In genomic region chr7:100852048-100852872, GRCh38 we compare ENCODE assay signal across 8 cellular contexts. TPM values are rescaled to one million over a fixed set of nuclear protein-coding genes. Genes with fewer than 3 reads are reported as not detected.
DNase-seq lines count a peak whose midpoint lies in the region; ATAC-seq, FAIRE-seq and TF ChIP-seq lines count a peak whose summit lies in the region.

A gene with protein sequence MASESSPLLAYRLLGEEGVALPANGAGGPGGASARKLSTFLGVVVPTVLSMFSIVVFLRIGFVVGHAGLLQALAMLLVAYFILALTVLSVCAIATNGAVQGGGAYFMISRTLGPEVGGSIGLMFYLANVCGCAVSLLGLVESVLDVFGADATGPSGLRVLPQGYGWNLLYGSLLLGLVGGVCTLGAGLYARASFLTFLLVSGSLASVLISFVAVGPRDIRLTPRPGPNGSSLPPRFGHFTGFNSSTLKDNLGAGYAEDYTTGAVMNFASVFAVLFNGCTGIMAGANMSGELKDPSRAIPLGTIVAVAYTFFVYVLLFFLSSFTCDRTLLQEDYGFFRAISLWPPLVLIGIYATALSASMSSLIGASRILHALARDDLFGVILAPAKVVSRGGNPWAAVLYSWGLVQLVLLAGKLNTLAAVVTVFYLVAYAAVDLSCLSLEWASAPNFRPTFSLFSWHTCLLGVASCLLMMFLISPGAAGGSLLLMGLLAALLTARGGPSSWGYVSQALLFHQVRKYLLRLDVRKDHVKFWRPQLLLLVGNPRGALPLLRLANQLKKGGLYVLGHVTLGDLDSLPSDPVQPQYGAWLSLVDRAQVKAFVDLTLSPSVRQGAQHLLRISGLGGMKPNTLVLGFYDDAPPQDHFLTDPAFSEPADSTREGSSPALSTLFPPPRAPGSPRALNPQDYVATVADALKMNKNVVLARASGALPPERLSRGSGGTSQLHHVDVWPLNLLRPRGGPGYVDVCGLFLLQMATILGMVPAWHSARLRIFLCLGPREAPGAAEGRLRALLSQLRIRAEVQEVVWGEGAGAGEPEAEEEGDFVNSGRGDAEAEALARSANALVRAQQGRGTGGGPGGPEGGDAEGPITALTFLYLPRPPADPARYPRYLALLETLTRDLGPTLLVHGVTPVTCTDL (plus strand): TSS chr7:100852713. CDS start chr7:100854198, 1,485 bp downstream.

- no peaks in the 10 kb centered on the region for H3K27me3 ChIP-seq in AG04450 (ENCODE audit: control insufficient read depth, insufficient read depth, low read length)

- peak within 1 kb of the TSS; percentile 46 to 55 for H3K9ac ChIP-seq in kidney (ENCODE audit: low read length in 2 of 2)

- CTCF ChIA-PET in AG04450 (lab: Charles Lee), result interaction anchor here (0.6 to 5.3 kb wide), 42 partner anchors 10 to 387 kb away, joined by 3 to 165 read pairs (median 4); partner anchors contain the start of genes EPHB4, EPO, FBXO24 and MOSPD3

- ATAC-seq in GM18909 (IDR thresholded peaks at IDR 0.05; ENCODE audit: poor library complexity, unreplicated experiment) (peak; percentile 81), HG03196 (IDR thresholded peaks at IDR 0.05; ENCODE audit: unreplicated experiment) (peak; percentile 73)

- TF ChIP-seq CTCF in AG04450 (IDR thresholded peaks at IDR 0.05; ENCODE audit: low read depth, low read length) (peak; percentile 89), kidney (IDR thresholded peaks at IDR 0.05; ENCODE audit: borderline replicate concordance, extremely low read depth, insufficient read depth) (peak; percentile 94)

- FAIRE-seq in kidney (lab: Jason Lieb, UNC), result no peak

- intact Hi-C loops in kidney (cut with DNase I), result loop anchor here (10.0 kb wide), 1 partner anchor 47 kb away; no protein-coding TSS in a partner anchor

- H3K9me3 ChIP-seq in AG04450 (ENCODE audit: control insufficient read depth, insufficient read depth, low read length) (no peaks in the 10 kb centered on the region), kidney (ENCODE audit: control insufficient read depth in 1 of 2, low read length in 2 of 2) (no peaks in the 10 kb centered on the region)

- H3K4me1 ChIP-seq in kidney (ENCODE audit: control insufficient read depth in 1 of 2, insufficient read depth in 1 of 2, low read depth in 1 of 2, low read length in 2 of 2), result peaks cover 0 to 9% of the 10 kb centered on the region in 2 donors

- H3K27ac ChIP-seq in AG04450 (ENCODE audit: low read depth, low read length) (no peak within 1 kb of the TSS), kidney (ENCODE audit: low read depth in 2 of 2, low read length in 2 of 2) (no peak within 1 kb of the TSS)

- peak within 1 kb of the TSS; percentile 83 for H3K4me3 ChIP-seq in AG04450 (ENCODE audit: low read depth, low read length)
- peak within 1 kb of the TSS; percentile 67 to 69 for H3K4me3 ChIP-seq in kidney (ENCODE audit: low read length in 2 of 2)

- POLR2A ChIA-PET in AG04450 (lab: Yijun Ruan, JAX), result interaction anchor here (0.6 to 3.3 kb wide), 16 partner anchors 15 to 292 kb away, joined by 3 to 17 read pairs (median 4); partner anchors contain the start of genes EPHB4, EPO, POP7 and SRRT

- DNase-seq in AG04450 (ENCODE audit: low read depth, low spot score) (peak; percentile 73), NCI-H446 (lab: John Stamatoyannopoulos, UW) (peak; percentile 53 to 88), cerebellum (ENCODE audit: low spot score) (peak; percentile 95), kidney (peak; percentile 97)
- DNase-seq in activated CD4-positive, CD25-positive, alpha-beta regulatory T cell treated with anti-CD3 and anti-CD28 coated beads, Interleukin-2, amount 50 U/mL, for 72 hours, result peak; percentile 88
- DNase-seq in stimulated activated CD4-positive, alpha-beta T cell treated with anti-CD3 and anti-CD28 coated beads, Interleukin-15, amount 100 ng/mL, for 1 hour (ENCODE audit: low read depth in 1 of 2, low spot score in 1 of 2), result peak; percentile 63 to 81

- H3K36me3 ChIP-seq in kidney (ENCODE audit: control insufficient read depth in 1 of 2, insufficient read depth in 2 of 2, low read length in 2 of 2), result no peaks in the 10 kb centered on the region

RNA-seq across cellular contexts. Expression of the gene that starts here (rescaled TPM):
- polyA plus RNA-seq in AG04450 (2011; rRNA removed) (10.8 and 11.2 TPM in 2 replicates), kidney (ENCODE audit: insufficient read depth, low read depth, low replicate concordance) (19.7 TPM)
- 16.0 and 17.3 TPM in 2 replicates for polyA minus RNA-seq in AG04450 (2011; rRNA and poly(A)+ RNA removed)
- total RNA-seq in cerebellum (24.4 TPM), kidney (29.9 TPM)
